In the genomic region with DNA sequence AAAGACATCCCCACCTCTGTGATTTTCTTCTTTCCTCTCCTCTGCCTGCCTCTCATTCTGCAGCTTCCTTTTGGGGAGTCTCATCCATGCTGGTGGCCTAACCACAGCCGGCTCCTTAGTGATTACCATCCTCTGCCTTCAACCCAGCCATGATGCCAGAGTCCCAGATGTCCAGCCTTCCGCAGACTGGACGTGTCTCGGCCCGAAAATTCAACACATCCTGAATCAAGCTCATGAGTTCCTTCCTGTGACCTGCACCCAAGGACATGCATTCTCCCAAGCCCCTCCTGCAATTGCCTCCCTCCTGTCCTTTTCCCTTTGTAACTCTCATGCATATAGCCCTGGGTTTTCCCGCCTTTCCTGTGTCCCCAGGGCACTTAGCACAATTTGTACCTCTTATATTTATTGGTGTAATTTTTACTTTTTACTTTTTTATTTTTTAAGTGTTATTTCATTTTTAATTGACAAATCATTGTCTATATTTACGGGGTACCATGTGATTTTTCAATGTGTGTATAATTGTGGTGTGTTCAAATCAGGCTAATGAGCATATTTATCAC, we compare ENCODE assay signal across 1 cellular context.
A peak's percentile ranks its signal among the peaks of the same experiment; 100 is the strongest.
TF ChIP-seq lines count a peak whose summit lies in the region.

No MANE protein-coding gene starts in this region.

TF ChIP-seq in K562, 482 proteins besides CTCF, POLR2A, EP300 and RAD21:
- TF ChIP-seq ZNF507 (tag; conservative IDR thresholded peaks at IDR 0.05) (peak; percentile 95), RNF2 (IDR thresholded peaks at IDR 0.05) (no peak)
